ENCODE assay signal across 21 cellular contexts in the genomic region with DNA sequence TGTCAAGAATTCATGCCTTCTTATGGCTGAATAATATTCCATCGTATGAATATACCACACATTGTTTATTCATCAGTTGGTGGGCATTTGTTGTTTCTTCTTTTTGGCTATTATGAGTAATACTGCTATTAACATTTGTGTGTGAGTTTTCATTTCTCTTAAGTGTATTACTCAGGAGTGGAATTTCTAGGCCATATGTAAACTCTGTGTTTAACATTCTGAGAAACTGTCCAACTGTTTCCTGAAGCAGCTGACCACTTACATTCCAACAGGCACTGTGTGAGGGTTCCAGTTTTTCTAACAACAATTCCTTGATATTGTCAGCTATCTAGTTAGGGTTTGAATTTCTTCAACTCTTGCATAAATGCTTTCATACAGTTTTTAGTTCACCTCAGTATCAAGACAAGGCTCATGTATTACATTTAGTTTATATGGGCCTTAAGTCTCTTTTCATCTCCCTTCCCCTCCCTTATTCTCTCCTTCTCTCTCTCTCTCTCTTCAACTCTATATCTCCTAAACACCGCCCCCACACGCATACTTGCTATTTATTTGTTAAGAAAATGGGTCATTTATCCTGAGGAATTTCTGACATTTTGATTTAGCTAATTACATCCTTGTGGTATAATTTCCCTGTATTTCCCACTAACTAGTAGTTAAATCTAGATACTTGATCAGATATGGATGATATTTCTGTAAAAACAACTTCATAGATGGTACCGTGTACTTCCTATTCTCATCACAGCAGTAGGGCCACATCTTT.
DNase-seq lines count a peak whose midpoint lies in the region; TF ChIP-seq lines count a peak whose summit lies in the region.
"Had no signal": no experiment of that assay in that cellular context is flagged by ENCODE, and none has a peak within 500 bp of the region (broad histone marks: within the 10 kb centered on the region; RNA-seq: fewer than 3 reads in every experiment).

No MANE protein-coding gene starts in this region.

- no peak for TF ChIP-seq RAD21 in Ishikawa (IDR thresholded peaks at IDR 0.05; ENCODE audit: low read depth)

- POLR2A ChIA-PET in GM10248 (lab: Yijun Ruan, JAX), result no interaction called here

- peaks cover 2% of the 10 kb centered on the region for H3K9me3 Mint-ChIP-seq in nephron
- H3K9me3 Mint-ChIP-seq: activated naive CD4-positive, alpha-beta T cell treated with anti-CD3 and anti-CD28 coated beads, Interleukin-2, amount 50 U/mL, for 72 hours; activated T-cell treated with anti-CD3 and anti-CD28 coated beads, Interleukin-2, amount 50 U/mL, for 4 hours; GM23338 had no signal

- no peaks in the 10 kb centered on the region for H3K27me3 Mint-ChIP-seq in nephron (ENCODE audit: low read depth)

- H3K4me3 ChIP-seq in AG10803 (ENCODE audit: low read length), result no peak overlapping the region
- H3K4me3 ChIP-seq: cardiac muscle cell, esophagus squamous epithelium, GM23338, K562, sigmoid colon, uterus had no signal

- TF ChIP-seq EP300 in Ishikawa (IDR thresholded peaks at IDR 0.05; ENCODE audit: borderline replicate concordance), result no peak

- H3K27ac Mint-ChIP-seq in nephron, result peak overlapping the region in 2 of 3 experiments; percentile 17 to 88
- H3K27ac Mint-ChIP-seq: GM23338 had no signal

- H3K4me1 Mint-ChIP-seq in nephron, result peaks cover 10% of the 10 kb centered on the region

- H3K4me3 Mint-ChIP-seq in nephron, result no peak overlapping the region
- H3K4me3 Mint-ChIP-seq: activated T-cell treated with anti-CD3 and anti-CD28 coated beads, Interleukin-2, amount 50 U/mL, for 4 hours; GM23338 had no signal

- DNase-seq in AG10803 (ENCODE audit: low read depth), result peak; percentile 45
- peak; percentile 40 for DNase-seq in fibroblast of gingiva (ENCODE audit: low read depth)
- no peak for DNase-seq in GM10248 (ENCODE audit: extremely low spot score)
- DNase-seq in activated CD4-positive, alpha-beta T cell treated with anti-CD3 and anti-CD28 coated beads, Interleukin-2, amount 50 U/mL, for 4 hours, result no peak
- DNase-seq in NCI-H2107 (lab: John Stamatoyannopoulos, UW), result no peak
- DNase-seq in cortex of kidney (lab: John Stamatoyannopoulos, UW), result no peak
- DNase-seq: activated T-cell treated with anti-CD3 and anti-CD28 coated beads, Interleukin-2, amount 50 U/mL, for 4 hours; effector CD4-positive, alpha-beta T cell; esophagus squamous epithelium; midbrain; NCI-H1048; nucleus accumbens; sigmoid colon; stimulated activated CD4-positive, alpha-beta T cell treated with anti-CD3 and anti-CD28 coated beads, Interleukin-2, amount 100 ng/mL, for 24 hours; uterus had no signal

- no peak for TF ChIP-seq CTCF in AG10803 (conservative IDR thresholded peaks at IDR 0.05; ENCODE audit: low read length)
- TF ChIP-seq CTCF in nephron (IDR thresholded peaks at IDR 0.05; ENCODE audit: unreplicated experiment in 3 of 3), result no peak
- TF ChIP-seq CTCF in GM10248 (IDR thresholded peaks at IDR 0.05; ENCODE audit: control extremely low read depth, extremely low read depth, low read depth, missing control alignments), result no peak

- H3K36me3 Mint-ChIP-seq in nephron (ENCODE audit: low read depth), result peaks cover 69% of the 10 kb centered on the region
- H3K36me3 Mint-ChIP-seq: activated naive CD4-positive, alpha-beta T cell treated with anti-CD3 and anti-CD28 coated beads, Interleukin-2, amount 50 U/mL, for 72 hours had no signal

- CTCF ChIA-PET in GM10248 (lab: Yijun Ruan, JAX), result no interaction called here

TF ChIP-seq in Ishikawa, 13 proteins besides CTCF, POLR2A, EP300 and RAD21:
- peak; percentile 53; the same call in 1 of the 2 replicates for TF ChIP-seq EGR1 (IDR thresholded peaks at IDR 0.05)
- TF ChIP-seq, protein P1, sequence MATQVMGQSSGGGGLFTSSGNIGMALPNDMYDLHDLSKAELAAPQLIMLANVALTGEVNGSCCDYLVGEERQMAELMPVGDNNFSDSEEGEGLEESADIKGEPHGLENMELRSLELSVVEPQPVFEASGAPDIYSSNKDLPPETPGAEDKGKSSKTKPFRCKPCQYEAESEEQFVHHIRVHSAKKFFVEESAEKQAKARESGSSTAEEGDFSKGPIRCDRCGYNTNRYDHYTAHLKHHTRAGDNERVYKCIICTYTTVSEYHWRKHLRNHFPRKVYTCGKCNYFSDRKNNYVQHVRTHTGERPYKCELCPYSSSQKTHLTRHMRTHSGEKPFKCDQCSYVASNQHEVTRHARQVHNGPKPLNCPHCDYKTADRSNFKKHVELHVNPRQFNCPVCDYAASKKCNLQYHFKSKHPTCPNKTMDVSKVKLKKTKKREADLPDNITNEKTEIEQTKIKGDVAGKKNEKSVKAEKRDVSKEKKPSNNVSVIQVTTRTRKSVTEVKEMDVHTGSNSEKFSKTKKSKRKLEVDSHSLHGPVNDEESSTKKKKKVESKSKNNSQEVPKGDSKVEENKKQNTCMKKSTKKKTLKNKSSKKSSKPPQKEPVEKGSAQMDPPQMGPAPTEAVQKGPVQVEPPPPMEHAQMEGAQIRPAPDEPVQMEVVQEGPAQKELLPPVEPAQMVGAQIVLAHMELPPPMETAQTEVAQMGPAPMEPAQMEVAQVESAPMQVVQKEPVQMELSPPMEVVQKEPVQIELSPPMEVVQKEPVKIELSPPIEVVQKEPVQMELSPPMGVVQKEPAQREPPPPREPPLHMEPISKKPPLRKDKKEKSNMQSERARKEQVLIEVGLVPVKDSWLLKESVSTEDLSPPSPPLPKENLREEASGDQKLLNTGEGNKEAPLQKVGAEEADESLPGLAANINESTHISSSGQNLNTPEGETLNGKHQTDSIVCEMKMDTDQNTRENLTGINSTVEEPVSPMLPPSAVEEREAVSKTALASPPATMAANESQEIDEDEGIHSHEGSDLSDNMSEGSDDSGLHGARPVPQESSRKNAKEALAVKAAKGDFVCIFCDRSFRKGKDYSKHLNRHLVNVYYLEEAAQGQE (IDR thresholded peaks at IDR 0.05; ENCODE audit: low read depth), result no peak

Comparison
In these comparisons a context has a peak if more than half of its experiments do, and no peak if none do; other contexts are left out.
1. DNase-seq: peak in AG10803 (single experiment) and fibroblast of gingiva (single experiment); none in GM10248 (single experiment), activated CD4-positive, alpha-beta T cell treated with anti-CD3 and anti-CD28 coated beads, Interleukin-2, amount 50 U/mL, for 4 hours (0 of 2), NCI-H2107 (single experiment) and cortex of kidney (single experiment).